Comparison of ENCODE assay signal across 17 cellular contexts in the genomic region with DNA sequence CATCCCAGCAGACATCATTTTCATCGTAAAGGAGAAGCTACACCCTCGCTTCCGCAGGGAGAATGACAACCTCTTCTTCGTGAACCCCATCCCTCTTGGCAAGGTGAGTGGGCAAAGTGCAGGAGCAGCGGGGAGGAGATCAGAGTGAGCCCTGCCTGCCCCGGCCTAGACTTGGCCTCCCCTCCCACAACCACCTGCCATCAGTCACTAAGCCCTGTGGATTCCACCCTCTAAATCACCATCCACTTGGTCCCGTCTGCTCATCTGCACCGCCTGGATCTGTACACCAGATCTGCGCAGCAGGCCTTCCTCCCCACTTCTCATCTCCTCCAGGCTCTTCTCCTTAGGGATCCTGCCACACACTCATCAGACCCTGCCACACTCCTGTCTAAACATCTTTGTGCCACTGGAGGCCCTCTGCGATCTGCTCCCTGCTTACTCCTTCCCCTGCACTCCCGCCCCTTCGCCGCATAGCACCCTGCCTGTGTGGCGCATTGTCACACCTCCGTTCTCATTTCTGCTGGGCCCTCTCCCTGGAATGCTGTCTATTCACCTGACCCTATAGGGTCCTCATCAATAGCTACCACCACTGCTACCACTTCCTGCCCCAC. TPM values are rescaled to one million over a fixed set of nuclear protein-coding genes. Genes with fewer than 3 reads are reported as not detected.
A peak's percentile ranks its signal among the peaks of the same experiment; 100 is the strongest.
DNase-seq lines count a peak whose midpoint lies in the region; ATAC-seq, FAIRE-seq and TF ChIP-seq lines count a peak whose summit lies in the region.
"Had no signal": no experiment of that assay in that cellular context is flagged by ENCODE, and none has a peak within 500 bp of the region (broad histone marks: within the 10 kb centered on the region; RNA-seq: fewer than 3 reads in every experiment).

No MANE protein-coding gene starts in this region.

- H3K27ac ChIP-seq in small intestine (ENCODE audit: low read depth in 1 of 2, low read length in 1 of 2) (no peak overlapping the region), adrenal gland (no peak overlapping the region)
- H3K27ac ChIP-seq: ovary, upper lobe of right lung had no signal

- no peaks in the 10 kb centered on the region for H3K27me3 ChIP-seq in H7 (ENCODE audit: control insufficient read depth, insufficient read depth, low read length)
- no peaks in the 10 kb centered on the region for H3K27me3 ChIP-seq in small intestine (ENCODE audit: control insufficient read depth in 2 of 2, insufficient read depth in 2 of 2, low read length in 2 of 2)
- H3K27me3 ChIP-seq in adrenal gland = no peaks in the 10 kb centered on the region
- H3K27me3 ChIP-seq: ovary, upper lobe of right lung had no signal

- no peak overlapping the region for H3K4me3 Mint-ChIP-seq in activated CD4-positive, alpha-beta T cell treated with anti-CD3 and anti-CD28 coated beads, Interleukin-2, amount 10 ng/mL, durations not matched to agents 24 days and 14 days
- no peak overlapping the region for H3K4me3 Mint-ChIP-seq in activated naive CD8-positive, alpha-beta T cell treated with anti-CD3 and anti-CD28 coated beads, Interleukin-2, amount 50 U/mL, for 24 hours
- peak overlapping the region; percentile 3 for H3K4me3 Mint-ChIP-seq in neural crest cell

- FAIRE-seq in small intestine (lab: Jason Lieb, UNC) = no peak

- no peaks in the 10 kb centered on the region for H3K4me1 ChIP-seq in small intestine (ENCODE audit: control insufficient read depth in 2 of 2, insufficient read depth in 1 of 2, low read depth in 1 of 2, low read length in 1 of 2)
- no peaks in the 10 kb centered on the region for H3K4me1 ChIP-seq in adrenal gland (replicated peaks in 1 of 2)
- H3K4me1 ChIP-seq: upper lobe of right lung had no signal

- H3K27me3 Mint-ChIP-seq in activated CD4-positive, alpha-beta T cell treated with anti-CD3 and anti-CD28 coated beads, Interleukin-2, amount 10 ng/mL, durations not matched to agents 24 days and 14 days = no peaks in the 10 kb centered on the region
- H3K27me3 Mint-ChIP-seq in activated naive CD8-positive, alpha-beta T cell treated with anti-CD3 and anti-CD28 coated beads, Interleukin-2, amount 50 U/mL, for 24 hours = no peaks in the 10 kb centered on the region
- peaks cover 4% of the 10 kb centered on the region for H3K27me3 Mint-ChIP-seq in neural crest cell (ENCODE audit: low read depth)

- H3K36me3 Mint-ChIP-seq in activated CD4-positive, alpha-beta T cell treated with anti-CD3 and anti-CD28 coated beads, Interleukin-2, amount 10 ng/mL, durations not matched to agents 24 days and 14 days (ENCODE audit: low read depth) = peaks cover 9% of the 10 kb centered on the region
- peaks cover 3% of the 10 kb centered on the region for H3K36me3 Mint-ChIP-seq in activated naive CD8-positive, alpha-beta T cell treated with anti-CD3 and anti-CD28 coated beads, Interleukin-2, amount 50 U/mL, for 24 hours (ENCODE audit: low read depth)
- no peaks in the 10 kb centered on the region for H3K36me3 Mint-ChIP-seq in neural crest cell (ENCODE audit: low read depth)

- H3K4me3 ChIP-seq in H7 (ENCODE audit: insufficient read depth, low read depth, low read length) (no peak overlapping the region), small intestine (ENCODE audit: low read depth in 1 of 2, low read length in 2 of 2) (no peak overlapping the region), adrenal gland (no peak overlapping the region)
- H3K4me3 ChIP-seq: mucosa of descending colon, ovary, upper lobe of right lung had no signal

- intact Hi-C loops in activated CD4-positive, alpha-beta T cell treated with anti-CD3 and anti-CD28 coated beads, Interleukin-2, amount 10 ng/mL, durations not matched to agents 24 days and 14 days (cut with micrococcal nuclease) = loop anchor here (10.0 kb wide), 1 partner anchor 266 kb away; no protein-coding TSS in a partner anchor
- intact Hi-C loops in adrenal gland (cut with DNase I) = loop anchor here (10.0 kb wide), 2 partner anchors 106 to 286 kb away; no protein-coding TSS in a partner anchor

- H3K9me3 ChIP-seq in small intestine (ENCODE audit: control insufficient read depth, low read depth) = no peaks in the 10 kb centered on the region
- no peaks in the 10 kb centered on the region for H3K9me3 ChIP-seq in adrenal gland (replicated peaks in 1 of 3)
- H3K9me3 ChIP-seq: mucosa of descending colon, ovary, upper lobe of right lung had no signal

- H3K36me3 ChIP-seq in H7 (replicated peaks; ENCODE audit: control insufficient read depth, insufficient read depth, low read length) (no peaks in the 10 kb centered on the region), small intestine (ENCODE audit: control insufficient read depth in 2 of 2, insufficient read depth in 2 of 2, low read length in 2 of 2) (no peaks in the 10 kb centered on the region), adrenal gland (replicated peaks in 1 of 2) (no peaks in the 10 kb centered on the region)
- H3K36me3 ChIP-seq: ovary, upper lobe of right lung had no signal

- no peak for TF ChIP-seq CTCF in neural crest cell (conservative IDR thresholded peaks at IDR 0.05)
- TF ChIP-seq CTCF in adrenal gland (IDR thresholded peaks at IDR 0.05) = no peak

- WGBS in small intestine, 3 donors = 76 to 88% (median 87%) methylated on average over 15 of the region's 15 CpGs
- WGBS in adrenal gland, 4 donors = 91 to 97% (median 95%) methylated on average over 15 of the region's 15 CpGs

- H3K9me3 Mint-ChIP-seq in activated CD4-positive, alpha-beta T cell treated with anti-CD3 and anti-CD28 coated beads, Interleukin-2, amount 10 ng/mL, durations not matched to agents 24 days and 14 days = no peaks in the 10 kb centered on the region
- H3K9me3 Mint-ChIP-seq in activated naive CD8-positive, alpha-beta T cell treated with anti-CD3 and anti-CD28 coated beads, Interleukin-2, amount 50 U/mL, for 24 hours = no peaks in the 10 kb centered on the region
- no peaks in the 10 kb centered on the region for H3K9me3 Mint-ChIP-seq in neural crest cell

- ATAC-seq in activated naive CD8-positive, alpha-beta T cell treated with anti-CD3 and anti-CD28 coated beads, Interleukin-2, amount 50 U/mL, for 24 hours = no peak
- ATAC-seq in GM19324 (IDR thresholded peaks at IDR 0.05; ENCODE audit: low FRiP score, unreplicated experiment) = no peak
- ATAC-seq: HCT116, mucosa of descending colon, upper lobe of right lung had no signal

- no peak for TF ChIP-seq POLR2A in adrenal gland (IDR thresholded peaks at IDR 0.05)

- peaks cover 48% of the 10 kb centered on the region for H3K4me1 Mint-ChIP-seq in activated CD4-positive, alpha-beta T cell treated with anti-CD3 and anti-CD28 coated beads, Interleukin-2, amount 10 ng/mL, durations not matched to agents 24 days and 14 days
- peaks cover 66% of the 10 kb centered on the region for H3K4me1 Mint-ChIP-seq in activated naive CD8-positive, alpha-beta T cell treated with anti-CD3 and anti-CD28 coated beads, Interleukin-2, amount 50 U/mL, for 24 hours
- H3K4me1 Mint-ChIP-seq in neural crest cell = peaks cover 8% of the 10 kb centered on the region

- H3K27ac Mint-ChIP-seq in activated CD4-positive, alpha-beta T cell treated with anti-CD3 and anti-CD28 coated beads, Interleukin-2, amount 10 ng/mL, durations not matched to agents 24 days and 14 days = peak overlapping the region; percentile 10
- H3K27ac Mint-ChIP-seq in activated naive CD8-positive, alpha-beta T cell treated with anti-CD3 and anti-CD28 coated beads, Interleukin-2, amount 50 U/mL, for 24 hours = peak overlapping the region; percentile 22
- peak overlapping the region; percentile 19 for H3K27ac Mint-ChIP-seq in neural crest cell (ENCODE audit: unreplicated experiment)

- DNase-seq in activated CD4-positive, alpha-beta T cell treated with anti-CD3 and anti-CD28 coated beads, Interleukin-2, amount 10 ng/mL, durations not matched to agents 24 days and 14 days = no peak
- DNase-seq in activated CD4-positive, alpha-beta T cell treated with anti-CD3 and anti-CD28 coated beads, Interleukin-2, amount 50 U/mL, for 1 hour = no peak
- DNase-seq in H7 (peak; percentile 27), neural crest cell (ENCODE audit: low read depth, low spot score) (no peak), small intestine (no peak), adrenal gland (no peak)
- no peak for DNase-seq in activated naive CD8-positive, alpha-beta T cell treated with anti-CD3 and anti-CD28 coated beads, Interleukin-2, amount 50 U/mL, for 24 hours
- DNase-seq: COR-L47, NCI-H2029 treated with DMSO at 0.1 percent for 48 hours, NCI-H748 treated with DMSO at 0.1 percent for 48 hours, ovary, RPMI8226, upper lobe of right lung had no signal

RNA-seq across cellular contexts. Expression of gene UCP2, which starts 14.2 kb away (rescaled TPM):
- 447 and 452 TPM in 2 replicates for total RNA-seq in activated CD4-positive, alpha-beta T cell treated with anti-CD3 and anti-CD28 coated beads, Interleukin-2, amount 10 ng/mL, durations not matched to agents 24 days and 14 days
- total RNA-seq in H7 (2014; rRNA removed; shearing (Covaris generic)) = 32.4 and 43.6 TPM in 2 replicates
- total RNA-seq in neural crest cell = 66.4 and 71.4 TPM in 2 replicates
- polyA plus RNA-seq in small intestine = 10 to 100 TPM; 26.4 to 49.8 (median 33.2) TPM
- 100 to 1,000 TPM in 1 of 8 donors, 10 to 100 TPM in 7; 21.4 to 117 (median 46.2) TPM for total RNA-seq in adrenal gland
- polyA plus RNA-seq in adrenal gland = 10 to 100 TPM; 26.0 to 91.3 (median 44.2) TPM

RNA-seq across cellular contexts. Expression of gene DNAJB13, which starts 17.6 kb away (rescaled TPM):
- total RNA-seq in activated CD4-positive, alpha-beta T cell treated with anti-CD3 and anti-CD28 coated beads, Interleukin-2, amount 10 ng/mL, durations not matched to agents 24 days and 14 days = 0.26 and 1.0 TPM in 2 replicates
- total RNA-seq in H7 (2014; rRNA removed; shearing (Covaris generic)) = not detected in 2 replicates
- 0.32 and 0.35 TPM in 2 replicates for total RNA-seq in neural crest cell
- 1 to 10 TPM in 1 of 3 donors, under 1 TPM in 2; 0.03 to 4.5 (median 0.54) TPM for polyA plus RNA-seq in small intestine
- under 1 TPM in 4 of 8 donors, not detected in 4; 0.14 to 0.65 (median 0.46) TPM for total RNA-seq in adrenal gland
- under 1 TPM; 0.16 to 0.34 (median 0.27) TPM for polyA plus RNA-seq in adrenal gland
- total RNA-seq: dermis microvascular lymphatic vessel endothelial cell, mucosa of descending colon, upper lobe of right lung had no signal

RNA-seq across cellular contexts. Expression of gene UCP3, which starts 40.4 kb away (rescaled TPM):
- 2.9 and 3.6 TPM in 2 replicates for total RNA-seq in activated CD4-positive, alpha-beta T cell treated with anti-CD3 and anti-CD28 coated beads, Interleukin-2, amount 10 ng/mL, durations not matched to agents 24 days and 14 days
- 0.10 TPM in 1 of 2 replicates, not detected in the other for total RNA-seq in H7 (2014; rRNA removed; shearing (Covaris generic))
- total RNA-seq in neural crest cell (4.0 TPM in 2 replicates), adrenal gland (1 to 10 TPM in 5 of 8 donors, under 1 TPM in 3; 0.36 to 4.0 (median 1.4) TPM)
- polyA plus RNA-seq in small intestine (under 1 TPM; 0.54 to 0.89 (median 0.84) TPM), adrenal gland (1 to 10 TPM in 2 of 3 donors, under 1 TPM in 1; 0.53 to 6.3 (median 4.7) TPM)
